24 cellular contexts compared by ENCODE assay signal in the genomic region with DNA sequence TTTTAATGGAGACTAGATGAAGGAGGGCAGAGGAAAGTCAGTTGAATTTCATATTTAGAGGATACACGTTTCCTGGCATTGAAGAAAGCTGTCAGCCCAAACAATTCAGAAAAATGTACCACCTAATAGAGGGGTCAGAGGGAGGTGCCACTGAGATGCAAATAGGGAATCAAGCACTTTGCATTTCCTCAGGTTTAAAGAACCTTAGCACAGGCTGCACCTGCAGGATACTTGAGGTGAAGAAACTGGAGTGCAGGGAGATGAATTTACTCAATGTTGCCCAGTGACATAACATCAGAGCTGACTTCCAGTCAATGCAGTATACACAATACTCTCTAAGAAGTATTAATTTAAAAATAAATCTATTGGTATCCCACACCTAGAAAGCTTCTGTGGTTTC.
DNase-seq lines count a peak whose midpoint lies in the region; ATAC-seq and TF ChIP-seq lines count a peak whose summit lies in the region.
"Had no signal": no experiment of that assay in that cellular context is flagged by ENCODE, and none has a peak within 500 bp of the region (broad histone marks: within the 10 kb centered on the region; RNA-seq: fewer than 3 reads in every experiment).

No MANE protein-coding gene starts in this region.

- H3K36me3 ChIP-seq in HEK293 (ENCODE audit: control insufficient read depth in 2 of 2, insufficient read depth in 1 of 2, low read length in 2 of 2) = no peaks in the 10 kb centered on the region
- H3K36me3 ChIP-seq: SJSA1 had no signal

- TF ChIP-seq CTCF in GM12873 (IDR thresholded peaks at IDR 0.05; ENCODE audit: insufficient read depth, low read depth, low read length, missing control alignments) (peak; percentile 1), HEK293 (tag by site-specific recombination; IDR thresholded peaks at IDR 0.05) (no peak), endothelial cell (IDR thresholded peaks at IDR 0.05; ENCODE audit: unreplicated experiment) (no peak)

- DNase-seq in endothelial cell (ENCODE audit: low spot score) (peak; percentile 8), memory B cell (ENCODE audit: low spot score in 2 of 2) (no peak), RKO (ENCODE audit: low spot score) (no peak)
- DNase-seq in activated T-cell treated with anti-CD3 and anti-CD28 coated beads, Interleukin-2, amount 50 U/mL, for 1 hour = no peak
- no peak for DNase-seq in stimulated activated naive CD8-positive, alpha-beta T cell treated with anti-CD3 and anti-CD28 coated beads, Interleukin-15, amount 100 ng/mL, for 72 hours
- DNase-seq: ACHN; C1 segment of cervical spinal cord; Calu3; CD8-positive, alpha-beta memory T cell; DMS153; GOT3; Kasumi-1; NCI-H1436; NCI-H187 treated with DMSO at 0.1 percent for 48 hours; NCI-H2107; NCI-H2227 treated with DMSO at 0.1 percent for 48 hours; NCI-H510A; NCI-H748 treated with DMSO at 0.1 percent for 48 hours; NK-92 treated with Interleukin-12 subunit alpha and Interleukin-12 subunit beta, amount 100 ng/mL, for 24 hours had no signal

- H3K27me3 Mint-ChIP-seq in endothelial cell (ENCODE audit: unreplicated experiment) (no peaks in the 10 kb centered on the region), memory B cell (no peaks in the 10 kb centered on the region)
- peaks cover 40% of the 10 kb centered on the region for H3K27me3 Mint-ChIP-seq in stimulated activated naive CD8-positive, alpha-beta T cell treated with anti-CD3 and anti-CD28 coated beads, Interleukin-15, amount 100 ng/mL, for 72 hours
- H3K27me3 Mint-ChIP-seq: CD8-positive, alpha-beta memory T cell had no signal

- H3K9me3 Mint-ChIP-seq in endothelial cell (ENCODE audit: unreplicated experiment) = no peaks in the 10 kb centered on the region
- peaks cover 3% of the 10 kb centered on the region for H3K9me3 Mint-ChIP-seq in memory B cell
- H3K9me3 Mint-ChIP-seq in stimulated activated naive CD8-positive, alpha-beta T cell treated with anti-CD3 and anti-CD28 coated beads, Interleukin-15, amount 100 ng/mL, for 72 hours = no peaks in the 10 kb centered on the region

- H3K9me3 ChIP-seq in HEK293 (ENCODE audit: control insufficient read depth, insufficient read depth, low read depth, low read length) = no peaks in the 10 kb centered on the region
- H3K9me3 ChIP-seq: SJSA1 had no signal

- CTCF ChIA-PET in HEK293 (lab: Yijun Ruan, JAX) = interaction anchor here (0.6 to 1.0 kb wide), 3 partner anchors 23 to 213 kb away, joined by 3 to 5 read pairs (median 3); no protein-coding TSS in a partner anchor

- POLR2A ChIA-PET in HEK293 (lab: Yijun Ruan, JAX) = no interaction called here

- H3K4me3 Mint-ChIP-seq in endothelial cell (ENCODE audit: unreplicated experiment) = no peak overlapping the region
- no peak overlapping the region for H3K4me3 Mint-ChIP-seq in memory B cell
- H3K4me3 Mint-ChIP-seq in stimulated activated naive CD8-positive, alpha-beta T cell treated with anti-CD3 and anti-CD28 coated beads, Interleukin-15, amount 100 ng/mL, for 72 hours = no peak overlapping the region
- H3K4me3 Mint-ChIP-seq: CD8-positive, alpha-beta memory T cell had no signal

- no peak overlapping the region for H3K4me3 ChIP-seq in HEK293 (ENCODE audit: low read depth, low read length)
- H3K4me3 ChIP-seq: SJSA1 had no signal

- no peaks in the 10 kb centered on the region for H3K4me1 ChIP-seq in HEK293 (ENCODE audit: control insufficient read depth, insufficient read depth, low read length)
- H3K4me1 ChIP-seq: SJSA1 had no signal

- H3K4me1 Mint-ChIP-seq in endothelial cell (ENCODE audit: unreplicated experiment) (peaks cover 7% of the 10 kb centered on the region), memory B cell (peaks cover 13% of the 10 kb centered on the region)
- H3K4me1 Mint-ChIP-seq in stimulated activated naive CD8-positive, alpha-beta T cell treated with anti-CD3 and anti-CD28 coated beads, Interleukin-15, amount 100 ng/mL, for 72 hours = no peaks in the 10 kb centered on the region
- H3K4me1 Mint-ChIP-seq: CD8-positive, alpha-beta memory T cell had no signal

- H3K27ac ChIP-seq in HEK293 (ENCODE audit: extremely low read depth, low read depth, low read length) = no peak overlapping the region
- H3K27ac ChIP-seq: SJSA1 had no signal

- H3K27ac Mint-ChIP-seq in endothelial cell (ENCODE audit: unreplicated experiment) (no peak overlapping the region), memory B cell (no peak overlapping the region)
- H3K27ac Mint-ChIP-seq in stimulated activated naive CD8-positive, alpha-beta T cell treated with anti-CD3 and anti-CD28 coated beads, Interleukin-15, amount 100 ng/mL, for 72 hours = no peak overlapping the region

- ATAC-seq in memory B cell (ENCODE audit: low read depth) = peak; percentile 53
- no peak for ATAC-seq in stimulated activated naive CD8-positive, alpha-beta T cell treated with anti-CD3 and anti-CD28 coated beads, Interleukin-15, amount 100 ng/mL, for 72 hours
- ATAC-seq: HCT116, Panc1 had no signal

- no peaks in the 10 kb centered on the region for H3K36me3 Mint-ChIP-seq in endothelial cell (ENCODE audit: low read depth, unreplicated experiment)
- H3K36me3 Mint-ChIP-seq in memory B cell = no peaks in the 10 kb centered on the region
- H3K36me3 Mint-ChIP-seq: CD8-positive, alpha-beta memory T cell had no signal

TF ChIP-seq in HEK293, 187 proteins besides CTCF, POLR2A, EP300 and RAD21:
- TF ChIP-seq ZBTB26 (tag by site-specific recombination; optimal IDR thresholded peaks at IDR 0.05) (no peak), ZNF654 (tag by site-specific recombination; IDR thresholded peaks at IDR 0.05; ENCODE audit: low read depth) (peak; percentile 28; the same call in 1 of the 2 replicates), ZNF768 (tag by site-specific recombination; IDR thresholded peaks at IDR 0.05) (no peak), ZNF529 (tag by site-specific recombination; IDR thresholded peaks at IDR 0.05; ENCODE audit: insufficient replicate concordance) (no peak), ZNF155 (tag by site-specific recombination; IDR thresholded peaks at IDR 0.05) (no peak)
TF ChIP-seq in HEK293: peak in this region for 1.
